25 cellular contexts compared by ENCODE assay signal in genomic region chr17:5181509-5182305, GRCh38. TPM values are rescaled to one million over a fixed set of nuclear protein-coding genes. Genes with fewer than 3 reads are reported as not detected.
DNase-seq lines count a peak whose midpoint lies in the region; ATAC-seq and TF ChIP-seq lines count a peak whose summit lies in the region.
"Had no signal": no experiment of that assay in that cellular context is flagged by ENCODE, and none has a peak within 500 bp of the region (broad histone marks: within the 10 kb centered on the region; RNA-seq: fewer than 3 reads in every experiment).

No MANE protein-coding gene starts in this region.

- H3K4me3 Mint-ChIP-seq in activated naive CD8-positive, alpha-beta T cell treated with anti-CD3 and anti-CD28 coated beads for 36 hours = no peak overlapping the region
- H3K4me3 Mint-ChIP-seq in activated naive CD8-positive, alpha-beta T cell treated with anti-CD3 and anti-CD28 coated beads, Interleukin-2, amount 50 U/mL, for 24 hours = no peak overlapping the region
- no peak overlapping the region for H3K4me3 Mint-ChIP-seq in activated B cell treated with CpG ODN at 0.5 μM for 24 hours
- H3K4me3 Mint-ChIP-seq: activated CD4-positive, alpha-beta memory T cell treated with anti-CD3 and anti-CD28 coated beads, Interleukin-2, amount 10 ng/mL, durations not matched to agents 7 days and 5 days; activated T-cell treated with anti-CD3 and anti-CD28 coated beads, Interleukin-2, amount 50 U/mL, for 24 hours; CD4-positive, alpha-beta T cell; T-helper 1 cell treated with Interleukin-12 subunit alpha and Interleukin-12 subunit beta and Interleukin-4 antibody, amounts not matched to agents 30 μg/mL and 1 μg/mL, for 36 hours had no signal

- H3K27ac Mint-ChIP-seq in activated naive CD8-positive, alpha-beta T cell treated with anti-CD3 and anti-CD28 coated beads for 36 hours = peak overlapping the region; percentile 51
- H3K27ac Mint-ChIP-seq in activated naive CD8-positive, alpha-beta T cell treated with anti-CD3 and anti-CD28 coated beads, Interleukin-2, amount 50 U/mL, for 24 hours = no peak overlapping the region
- H3K27ac Mint-ChIP-seq in activated B cell treated with CpG ODN at 0.5 μM for 24 hours = peak overlapping the region; percentile 37
- H3K27ac Mint-ChIP-seq: activated CD4-positive, alpha-beta memory T cell treated with anti-CD3 and anti-CD28 coated beads, Interleukin-2, amount 10 ng/mL, durations not matched to agents 7 days and 5 days; activated T-cell treated with anti-CD3 and anti-CD28 coated beads, Interleukin-2, amount 50 U/mL, for 24 hours; CD4-positive, alpha-beta T cell; T-helper 1 cell treated with Interleukin-12 subunit alpha and Interleukin-12 subunit beta and Interleukin-4 antibody, amounts not matched to agents 30 μg/mL and 1 μg/mL, for 36 hours had no signal

- peaks cover 11% of the 10 kb centered on the region for H3K36me3 ChIP-seq in mesendoderm (ENCODE audit: control insufficient read depth, insufficient read depth, low read length)

- H4K8ac ChIP-seq in mesendoderm (ENCODE audit: low read depth, low read length) = no peak overlapping the region

- H3K23ac ChIP-seq in mesendoderm (ENCODE audit: low read length) = no peak overlapping the region

- H4K5ac ChIP-seq in mesendoderm (ENCODE audit: low read length) = no peak overlapping the region

- no peak for TF ChIP-seq CTCF in activated B cell treated with CpG ODN at 0.5 μM for 24 hours (IDR thresholded peaks at IDR 0.05)

- H3K9ac ChIP-seq in mesendoderm (ENCODE audit: low read length) = no peak overlapping the region

- no peak overlapping the region for H3K4ac ChIP-seq in mesendoderm (ENCODE audit: low read depth, low read length)

- no peaks in the 10 kb centered on the region for H3K27me3 ChIP-seq in mesendoderm (ENCODE audit: insufficient read depth, low read length, poor library complexity)
- H3K27me3 ChIP-seq: body of pancreas, hepatocyte, SJCRH30 had no signal

- no peaks in the 10 kb centered on the region for H3K4me1 Mint-ChIP-seq in activated naive CD8-positive, alpha-beta T cell treated with anti-CD3 and anti-CD28 coated beads for 36 hours
- no peaks in the 10 kb centered on the region for H3K4me1 Mint-ChIP-seq in activated naive CD8-positive, alpha-beta T cell treated with anti-CD3 and anti-CD28 coated beads, Interleukin-2, amount 50 U/mL, for 24 hours
- no peaks in the 10 kb centered on the region for H3K4me1 Mint-ChIP-seq in activated B cell treated with CpG ODN at 0.5 μM for 24 hours
- H3K4me1 Mint-ChIP-seq: activated CD4-positive, alpha-beta memory T cell treated with anti-CD3 and anti-CD28 coated beads, Interleukin-2, amount 10 ng/mL, durations not matched to agents 7 days and 5 days had no signal

- no peak overlapping the region for H2BK5ac ChIP-seq in mesendoderm (ENCODE audit: low read length)

- H3K56ac ChIP-seq in mesendoderm (ENCODE audit: low read length) = no peak overlapping the region

- H3K4me1 ChIP-seq in mesendoderm (ENCODE audit: control insufficient read depth, low read depth, low read length) = no peaks in the 10 kb centered on the region
- H3K4me1 ChIP-seq: body of pancreas, SJCRH30 had no signal

- ATAC-seq in activated naive CD8-positive, alpha-beta T cell treated with anti-CD3 and anti-CD28 coated beads, Interleukin-2, amount 50 U/mL, for 24 hours = no peak
- ATAC-seq in activated B cell treated with CpG ODN at 0.5 μM for 24 hours (ENCODE audit: low read depth) (no peak), HG03108 (IDR thresholded peaks at IDR 0.05; ENCODE audit: unreplicated experiment) (no peak)
- ATAC-seq: activated naive CD4-positive, alpha-beta T cell treated with anti-CD3 and anti-CD28 coated beads, Interleukin-2, amount 50 U/mL, for 72 hours; body of pancreas had no signal

- H2BK15ac ChIP-seq in mesendoderm (replicated peaks; ENCODE audit: low read depth) = no peak overlapping the region

- no peaks in the 10 kb centered on the region for H3K79me2 ChIP-seq in mesendoderm (ENCODE audit: control insufficient read depth, insufficient read depth, low read length)
- H3K79me2 ChIP-seq: hepatocyte had no signal

- peaks cover 61% of the 10 kb centered on the region for H3K9me3 Mint-ChIP-seq in activated naive CD8-positive, alpha-beta T cell treated with anti-CD3 and anti-CD28 coated beads for 36 hours
- H3K9me3 Mint-ChIP-seq in activated naive CD8-positive, alpha-beta T cell treated with anti-CD3 and anti-CD28 coated beads, Interleukin-2, amount 50 U/mL, for 24 hours = peaks cover 63% of the 10 kb centered on the region
- peaks cover 32% of the 10 kb centered on the region for H3K9me3 Mint-ChIP-seq in activated B cell treated with CpG ODN at 0.5 μM for 24 hours

- no peak overlapping the region for H3K4me2 ChIP-seq in mesendoderm (ENCODE audit: low read length)
- H3K4me2 ChIP-seq: hepatocyte had no signal

- WGBS in mesendoderm (ENCODE audit: extremely low coverage, insufficient coverage, low lambda C conversion rate) = no CpG with 5 or more reads among the region's 10 CpGs

- H3K4me3 ChIP-seq in mesendoderm (ENCODE audit: low read length) = peak overlapping the region; percentile 33
- H3K4me3 ChIP-seq: body of pancreas, hepatocyte, SJCRH30 had no signal

- no peaks in the 10 kb centered on the region for H3K27me3 Mint-ChIP-seq in activated naive CD8-positive, alpha-beta T cell treated with anti-CD3 and anti-CD28 coated beads for 36 hours
- no peaks in the 10 kb centered on the region for H3K27me3 Mint-ChIP-seq in activated naive CD8-positive, alpha-beta T cell treated with anti-CD3 and anti-CD28 coated beads, Interleukin-2, amount 50 U/mL, for 24 hours
- H3K27me3 Mint-ChIP-seq in activated B cell treated with CpG ODN at 0.5 μM for 24 hours = no peaks in the 10 kb centered on the region
- H3K27me3 Mint-ChIP-seq: activated CD4-positive, alpha-beta memory T cell treated with anti-CD3 and anti-CD28 coated beads, Interleukin-2, amount 10 ng/mL, durations not matched to agents 7 days and 5 days; activated T-cell treated with anti-CD3 and anti-CD28 coated beads, Interleukin-2, amount 50 U/mL, for 24 hours; CD4-positive, alpha-beta T cell had no signal

- no peak overlapping the region for H3K18ac ChIP-seq in mesendoderm (ENCODE audit: low read length)

- POLR2A ChIA-PET in activated B cell treated with CpG ODN at 0.5 μM for 24 hours (lab: Charles Lee) = interaction anchor here (1.1 to 2.8 kb wide), 2 partner anchors 10 to 39 kb away, joined by 3 to 17 read pairs; partner anchors contain the start of gene ZNF594

- intact Hi-C loops in activated B cell treated with CpG ODN at 0.5 μM for 24 hours (cut with micrococcal nuclease) = no loop called here

- no peak overlapping the region for H2AK5ac ChIP-seq in mesendoderm (ENCODE audit: low read length)

- H3K36me3 Mint-ChIP-seq in activated naive CD8-positive, alpha-beta T cell treated with anti-CD3 and anti-CD28 coated beads for 36 hours = peaks cover 82% of the 10 kb centered on the region
- peaks cover 86% of the 10 kb centered on the region for H3K36me3 Mint-ChIP-seq in activated naive CD8-positive, alpha-beta T cell treated with anti-CD3 and anti-CD28 coated beads, Interleukin-2, amount 50 U/mL, for 24 hours (ENCODE audit: low read depth)
- peaks cover 70% of the 10 kb centered on the region for H3K36me3 Mint-ChIP-seq in activated B cell treated with CpG ODN at 0.5 μM for 24 hours (ENCODE audit: low read depth)

- CTCF ChIA-PET in activated B cell treated with CpG ODN at 0.5 μM for 24 hours (lab: Charles Lee) = interaction anchor here (1.5 kb wide), 1 partner anchor 17 kb away, joined by 3 read pairs; no protein-coding TSS in a partner anchor

- no peak for DNase-seq in activated naive CD8-positive, alpha-beta T cell treated with anti-CD3 and anti-CD28 coated beads for 36 hours
- no peak for DNase-seq in activated naive CD8-positive, alpha-beta T cell treated with anti-CD3 and anti-CD28 coated beads, Interleukin-2, amount 50 U/mL, for 24 hours
- DNase-seq in activated B cell treated with CpG ODN at 0.5 μM for 24 hours = no peak
- DNase-seq in mesendoderm = no peak
- DNase-seq in pons (ENCODE audit: low spot score) = no peak
- DNase-seq in NCI-H187 (lab: John Stamatoyannopoulos, UW) = no peak
- DNase-seq in effector CD4-positive, alpha-beta T cell = no peak
- DNase-seq: activated CD4-positive, alpha-beta memory T cell treated with anti-CD3 and anti-CD28 coated beads, Interleukin-2, amount 10 ng/mL, durations not matched to agents 7 days and 5 days; activated T-cell treated with anti-CD3 and anti-CD28 coated beads, Interleukin-2, amount 50 U/mL, for 24 hours; body of pancreas; CD4-positive, alpha-beta T cell; DMS79 treated with DMSO at 0.1 percent for 48 hours; NCI-H1105; NCI-H526 treated with DMSO at 0.1 percent for 48 hours; SJCRH30 had no signal

- H3K79me1 ChIP-seq in mesendoderm (ENCODE audit: low read length) = no peaks in the 10 kb centered on the region

- H2BK120ac ChIP-seq in mesendoderm (ENCODE audit: low read depth, low read length) = no peak overlapping the region

- H3K27ac ChIP-seq in mesendoderm (ENCODE audit: low read depth, low read length) = no peak overlapping the region
- H3K27ac ChIP-seq: body of pancreas, hepatocyte, HL-60, SJCRH30, VCaP had no signal

RNA-seq across cellular contexts. Expression of gene ZNF594, which starts 10.0 kb away (rescaled TPM):
- 1 to 10 TPM; 6.8 to 7.7 TPM for total RNA-seq in activated naive CD8-positive, alpha-beta T cell treated with anti-CD3 and anti-CD28 coated beads for 36 hours
- 20.4 and 26.8 TPM in 2 replicates for total RNA-seq in activated B cell treated with CpG ODN at 0.5 μM for 24 hours
- 4.9 TPM for polyA plus RNA-seq in mesendoderm (2013, experiment 1 of 2)
- 4.7 TPM for polyA plus RNA-seq in mesendoderm (2013, experiment 2 of 2)

RNA-seq across cellular contexts. Expression of gene SCIMP, which starts 53.0 kb away (rescaled TPM):
- not detected for total RNA-seq in activated naive CD8-positive, alpha-beta T cell treated with anti-CD3 and anti-CD28 coated beads for 36 hours
- total RNA-seq in activated B cell treated with CpG ODN at 0.5 μM for 24 hours = 23.4 and 24.5 TPM in 2 replicates
- not detected for polyA plus RNA-seq in mesendoderm (2013, experiment 1 of 2)
- polyA plus RNA-seq in mesendoderm (2013, experiment 2 of 2) = not detected
- total RNA-seq: activated CD4-positive, alpha-beta memory T cell treated with anti-CD3 and anti-CD28 coated beads, Interleukin-2, amount 10 ng/mL, durations not matched to agents 7 days and 5 days; endothelial cell of umbilical vein; fibroblast of villous mesenchyme; kidney epithelial cell; SJCRH30 had no signal
- polyA plus RNA-seq: AG04450, endothelial cell of umbilical vein had no signal

Comparison
In these comparisons a context has a peak if more than half of its experiments do, and no peak if none do; other contexts are left out.
1. RNA of gene SCIMP, which starts 53.0 kb away (total RNA-seq): 23.4 to 24.5 TPM in activated B cell treated with CpG ODN at 0.5 μM for 24 hours; not detected in activated naive CD8-positive, alpha-beta T cell treated with anti-CD3 and anti-CD28 coated beads for 36 hours; every median in the first group is over 10 times any median in the second.